ENCODE assay signal across 22 cellular contexts in genomic region chr2:236877972-236878371, GRCh38.
"Had no signal": no experiment of that assay in that cellular context is flagged by ENCODE, and none has a peak within 500 bp of the region (broad histone marks: within the 10 kb centered on the region; RNA-seq: fewer than 3 reads in every experiment).

No MANE protein-coding gene starts in this region.

- H3K9me3 Mint-ChIP-seq: effector memory CD8-positive, alpha-beta T cell had no signal

- H3K4me1 ChIP-seq: foreskin keratinocyte, gastroesophageal sphincter had no signal

- H3K36me3 ChIP-seq: esophagus squamous epithelium, gastrocnemius medialis, gastroesophageal sphincter, heart left ventricle, heart right ventricle had no signal

- H3K27ac Mint-ChIP-seq: dendritic cell treated with granulocyte-macrophage colony-stimulating factor and Interleukin-4, amounts not matched to agents 40 ng/mL and 50 ng/mL, for 4 days; effector memory CD8-positive, alpha-beta T cell; endodermal cell had no signal

- H3K27me3 ChIP-seq: dorsolateral prefrontal cortex, esophagus squamous epithelium, foreskin keratinocyte, gastrocnemius medialis, heart left ventricle, heart right ventricle had no signal

- H3K4me3 ChIP-seq: coronary artery, dorsolateral prefrontal cortex, esophagus squamous epithelium, gastrocnemius medialis, gastroesophageal sphincter, heart left ventricle, heart right ventricle had no signal

- H3K9me3 ChIP-seq: esophagus squamous epithelium, gastrocnemius medialis, gastroesophageal sphincter, heart left ventricle, heart right ventricle had no signal

- H3K4me3 Mint-ChIP-seq: dendritic cell treated with granulocyte-macrophage colony-stimulating factor and Interleukin-4, amounts not matched to agents 40 ng/mL and 50 ng/mL, for 4 days; effector memory CD8-positive, alpha-beta T cell; endodermal cell had no signal

- DNase-seq: cortex of kidney; dermis blood vessel endothelial cell; dorsolateral prefrontal cortex; effector CD4-positive, alpha-beta T cell; effector CD8-positive, alpha-beta T cell; effector memory CD4-positive, alpha-beta T cell; effector memory CD8-positive, alpha-beta T cell; endodermal cell; erythroblast; esophagus squamous epithelium; foreskin fibroblast; foreskin keratinocyte; foreskin melanocyte; gastrocnemius medialis; glutamatergic neuron; heart left ventricle; heart right ventricle had no signal

- H3K27ac ChIP-seq: coronary artery, dorsolateral prefrontal cortex, epithelial cell of prostate, foreskin keratinocyte, gastrocnemius medialis, gastroesophageal sphincter, heart left ventricle, heart right ventricle had no signal

- ATAC-seq: effector memory CD8-positive, alpha-beta T cell; esophagus mucosa; foreskin keratinocyte; gastrocnemius medialis; gastroesophageal sphincter; heart left ventricle; heart right ventricle had no signal
